10 cellular contexts compared by ENCODE assay signal in the genomic region with DNA sequence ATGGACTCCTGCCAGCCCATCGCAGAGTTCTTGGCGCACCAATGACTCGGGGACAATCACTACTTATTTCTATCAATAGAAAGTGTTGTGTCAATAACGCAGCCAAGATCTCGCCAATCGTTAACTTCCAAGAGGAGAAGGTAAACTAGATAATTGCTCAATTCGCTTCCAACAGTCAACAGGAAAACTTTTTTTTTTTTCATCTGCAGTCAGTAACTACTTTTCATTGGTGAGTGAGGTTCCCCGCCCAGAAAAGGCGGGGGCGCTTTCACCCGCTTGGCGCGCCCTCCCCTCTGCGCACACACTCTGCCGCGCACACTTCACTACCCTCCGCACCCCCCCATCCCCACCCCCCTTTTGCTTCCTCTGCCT. TPM values are rescaled to one million over a fixed set of nuclear protein-coding genes. Genes with fewer than 3 reads are reported as not detected.
DNase-seq lines count a peak whose midpoint lies in the region; ATAC-seq and TF ChIP-seq lines count a peak whose summit lies in the region.
"Had no signal": no experiment of that assay in that cellular context is flagged by ENCODE, and none has a peak within 500 bp of the region (broad histone marks: within the 10 kb centered on the region; RNA-seq: fewer than 3 reads in every experiment).

Gene FEZF1 (minus strand): TSS at position 147 of the 372 bp plus-strand sequence. CDS start 313 bp downstream, outside the sequence.

- TF ChIP-seq POLR2A in GM18505 (IDR thresholded peaks at IDR 0.05; ENCODE audit: borderline replicate concordance, extremely low read depth, insufficient read depth, insufficient read length), result no peak

- peak within 1 kb of the TSS; percentile 55 for H3K4me3 ChIP-seq in coronary artery

- DNase-seq in Caki2 (ENCODE audit: low read depth) (peak; percentile 46), NCI-H1436 (lab: John Stamatoyannopoulos, UW) (peak; percentile 57), coronary artery (ENCODE audit: low spot score) (no peak), nephron progenitor cell (no peak), KG1 (lab: John Stamatoyannopoulos, UW) (no peak), CD1c-positive myeloid dendritic cell (ENCODE audit: extremely low spot score) (no peak)
- DNase-seq: activated naive CD4-positive, alpha-beta T cell treated with Interleukin-2 at 50 U/mL for 16 hours had no signal

- peaks cover 36% of the 10 kb centered on the region for H3K4me1 Mint-ChIP-seq in nephron progenitor cell

- no peak for TF ChIP-seq CTCF in coronary artery (IDR thresholded peaks at IDR 0.05)
- TF ChIP-seq CTCF in nephron progenitor cell (IDR thresholded peaks at IDR 0.05), result no peak

- H3K27ac ChIP-seq in coronary artery, result no peak within 1 kb of the TSS

- ATAC-seq in HG02588 (IDR thresholded peaks at IDR 0.05; ENCODE audit: unreplicated experiment), result no peak
- ATAC-seq in GM18505 (IDR thresholded peaks at IDR 0.05; ENCODE audit: unreplicated experiment), result no peak

- no peaks in the 10 kb centered on the region for H3K36me3 Mint-ChIP-seq in nephron progenitor cell (ENCODE audit: low read depth)

- no peaks in the 10 kb centered on the region for H3K9me3 Mint-ChIP-seq in nephron progenitor cell

- in situ Hi-C loops in Caki2 (cut with HindIII; ENCODE audit: low pct_unique_long_range_greater_than_20kb, low sequenced_read_pairs), result no loop called here

- no peak within 1 kb of the TSS for H3K27ac Mint-ChIP-seq in nephron progenitor cell

- H3K27me3 Mint-ChIP-seq in nephron progenitor cell (ENCODE audit: low read depth, poor library complexity), result peaks cover 100% of the 10 kb centered on the region

- peak within 1 kb of the TSS; percentile 67 for H3K4me3 Mint-ChIP-seq in nephron progenitor cell

RNA-seq across cellular contexts. Expression of gene FEZF1, which starts in this region (rescaled TPM):
- not detected in 2 replicates for total RNA-seq in Caki2 (2014; rRNA removed; shearing (Covaris generic); ENCODE audit: low replicate concordance)
- total RNA-seq: RPMI7951 had no signal

Comparison
In these comparisons a context has a peak if more than half of its experiments do, and no peak if none do; other contexts are left out.
1. Peak in DNase-seq in Caki2; RNA of the gene not detected or under 1 TPM.